Comparison of ENCODE assay signal across 34 cellular contexts in the genomic region with DNA sequence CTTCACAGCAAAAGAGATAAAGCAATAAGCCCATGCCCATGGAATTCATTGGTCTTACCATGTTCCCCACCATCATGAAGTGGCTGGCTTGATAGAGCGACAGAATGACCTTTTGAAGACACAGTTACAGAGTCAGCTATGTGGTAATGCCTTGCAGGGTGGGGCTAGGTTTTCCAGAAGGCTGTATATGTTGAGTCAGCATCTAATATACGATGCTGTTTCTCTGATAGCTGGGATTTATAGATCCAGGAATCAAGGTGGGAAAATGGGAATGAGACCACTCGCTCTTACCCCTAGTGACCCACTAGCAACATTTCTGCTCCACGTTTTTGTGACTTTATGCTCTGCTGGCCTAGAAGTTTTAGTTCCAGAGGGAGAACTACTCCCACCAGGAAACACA.
"Had no signal": no experiment of that assay in that cellular context is flagged by ENCODE, and none has a peak within 500 bp of the region (broad histone marks: within the 10 kb centered on the region; RNA-seq: fewer than 3 reads in every experiment).

No MANE protein-coding gene starts in this region.

- H3K27me3 ChIP-seq: adrenal gland, body of pancreas, brain microvascular endothelial cell, breast epithelium had no signal

- H3K4me1 ChIP-seq: adrenal gland, body of pancreas, breast epithelium had no signal

- FAIRE-seq: astrocyte, TTC549 had no signal

- H3K27ac ChIP-seq: adrenal gland, body of pancreas, brain microvascular endothelial cell, breast epithelium, VCaP had no signal

- H3K36me3 ChIP-seq: adrenal gland, brain microvascular endothelial cell, breast epithelium had no signal

- DNase-seq: activated B cell treated with CpG ODN at 0.5 μM for 24 hours; activated CD4-positive, alpha-beta memory T cell treated with anti-CD3 and anti-CD28 coated beads for 36 hours; activated CD4-positive, alpha-beta T cell treated with anti-CD3 and anti-CD28 coated beads for 4 hours; activated CD4-positive, alpha-beta T cell treated with anti-CD3 and anti-CD28 coated beads, Interleukin-2, amount 10 ng/mL, durations not matched to agents 24 days and 14 days; activated CD4-positive, alpha-beta T cell treated with anti-CD3 and anti-CD28 coated beads, Interleukin-2, amount 50 U/mL, for 1 hour; activated CD4-positive, alpha-beta T cell treated with anti-CD3 and anti-CD28 coated beads, Interleukin-2, amount 50 U/mL, for 4 hours; activated CD4-positive, CD25-positive, alpha-beta regulatory T cell treated with anti-CD3 and anti-CD28 coated beads, Interleukin-2, amount 50 U/mL, for 72 hours; activated CD8-positive, alpha-beta memory T cell treated with anti-CD3 and anti-CD28 coated beads, Interleukin-2, amount 50 U/mL, for 4 hours; activated CD8-positive, alpha-beta T cell treated with anti-CD3 and anti-CD28 coated beads for 36 hours; activated effector memory CD4-positive, alpha-beta T cell treated with anti-CD3 and anti-CD28 coated beads, Interleukin-2, amount 50 U/mL, for 16 hours; activated gamma-delta T cell treated with Interleukin-2 at 50 U/mL for 16 hours; activated naive CD4-positive, alpha-beta T cell; activated naive CD4-positive, alpha-beta T cell treated with anti-CD3 and anti-CD28 coated beads for 36 hours; activated naive CD4-positive, alpha-beta T cell treated with anti-CD3 and anti-CD28 coated beads, Interleukin-2, amount 50 U/mL, for 16 hours; activated naive CD8-positive, alpha-beta T cell treated with anti-CD3 and anti-CD28 coated beads for 36 hours; activated T-cell treated with anti-CD3 and anti-CD28 coated beads for 4 hours; activated T-cell treated with anti-CD3 and anti-CD28 coated beads, Interleukin-2, amount 50 U/mL, for 1 hour; activated T-cell treated with anti-CD3 and anti-CD28 coated beads, Interleukin-2, amount 50 U/mL, for 4 hours; activated T-cell treated with anti-CD3 and anti-CD28 coated beads, Interleukin-2, amount 50 U/mL, for 72 hours; adrenal gland; amniotic stem cell; aorta; body of pancreas; brain microvascular endothelial cell; central memory CD4-positive, alpha-beta T cell; T-helper 1 cell; T-helper 2 cell; T-helper 9 cell had no signal

- ATAC-seq: activated CD8-positive, alpha-beta T cell treated with anti-CD3 and anti-CD28 coated beads for 36 hours; activated naive CD4-positive, alpha-beta T cell treated with anti-CD3 and anti-CD28 coated beads, Interleukin-2, amount 50 U/mL, for 72 hours; activated T-cell treated with anti-CD3 and anti-CD28 coated beads, Interleukin-2, amount 50 U/mL, for 4 hours; activated T-cell treated with anti-CD3 and anti-CD28 coated beads, Interleukin-2, amount 50 U/mL, for 72 hours; activated T-helper 17 cell treated with anti-CD3 and anti-CD28 coated beads, Interleukin-2, amount 50 U/mL, for 72 hours; body of pancreas had no signal

- H3K9me3 ChIP-seq: adrenal gland, body of pancreas, breast epithelium had no signal

- H3K4me3 ChIP-seq: adrenal gland, body of pancreas, breast epithelium had no signal
